ENCODE assay signal across 19 cellular contexts in the genomic region with DNA sequence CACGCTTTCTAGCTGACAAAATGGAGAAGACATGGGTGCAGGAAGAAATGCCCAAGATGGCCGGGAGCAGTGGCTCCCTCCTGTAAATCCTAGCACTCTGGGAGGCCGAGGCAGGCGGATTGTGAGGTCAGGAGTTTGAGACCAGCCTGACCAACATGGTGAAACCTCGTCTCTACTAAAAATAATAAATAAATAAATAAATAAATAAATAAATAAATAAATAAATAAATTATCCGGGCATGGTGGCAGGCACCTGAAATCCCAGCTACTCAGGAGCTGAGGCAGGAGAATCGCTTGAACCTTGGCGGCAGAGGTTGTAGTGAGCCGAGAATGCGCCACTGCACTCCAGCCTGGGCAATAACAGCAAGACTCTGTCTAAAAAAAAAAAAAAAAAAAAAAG. TPM values are rescaled to one million over a fixed set of nuclear protein-coding genes. Genes with fewer than 3 reads are reported as not detected.
"Had no signal": no experiment of that assay in that cellular context is flagged by ENCODE, and none has a peak within 500 bp of the region (broad histone marks: within the 10 kb centered on the region; RNA-seq: fewer than 3 reads in every experiment).

No MANE protein-coding gene starts in this region.

RNA-seq across cellular contexts. Expression of a gene that starts 5.9 kb away (rescaled TPM):
- total RNA-seq: activated naive CD4-positive, alpha-beta T cell treated with anti-CD3 and anti-CD28 coated beads for 36 hours; activated naive CD4-positive, alpha-beta T cell treated with anti-CD3 and anti-CD28 coated beads, Interleukin-2, amount 50 U/mL, for 72 hours; activated naive CD8-positive, alpha-beta T cell treated with anti-CD3 and anti-CD28 coated beads for 36 hours; activated naive CD8-positive, alpha-beta T cell treated with anti-CD3 and anti-CD28 coated beads, Interleukin-2, amount 10 ng/mL, durations not matched to agents 7 days and 5 days; activated T-cell treated with anti-CD3 and anti-CD28 coated beads, Interleukin-2, amount 50 U/mL, for 4 hours; activated T-cell treated with anti-CD3 and anti-CD28 coated beads, Interleukin-2, amount 50 U/mL, for 72 hours; activated T-helper 1 cell treated with anti-CD3 and anti-CD28 coated beads, Interleukin-12 subunit alpha, Interleukin-12 subunit beta, Interleukin-2, Interleukin-4 antibody, amounts not matched to agents 30 ng/mL and 10 ng/mL and 1 ng/mL, durations not matched to agents 14 hours and 24 hours and 36 hours; activated T-helper 17 cell treated with anti-CD3 and anti-CD28 coated beads, Interleukin-2, amount 50 U/mL, for 72 hours; activated T-helper 2 cell treated with anti-CD3 and anti-CD28 coated beads, Interferon-gamma antibody, Interleukin-2, Interleukin-4, amounts not matched to agents 10 μg/mL and 5 μg/mL and 100 μg/mL, durations not matched to agents 14 hours and 24 hours and 36 hours; aorta; ascending aorta; astrocyte; body of pancreas; bronchial epithelial cell; cardiac muscle cell; cardiac septum; cerebellum; chondrocyte had no signal
- polyA plus RNA-seq: adipose tissue, cardiac muscle cell had no signal
